In the genomic region with DNA sequence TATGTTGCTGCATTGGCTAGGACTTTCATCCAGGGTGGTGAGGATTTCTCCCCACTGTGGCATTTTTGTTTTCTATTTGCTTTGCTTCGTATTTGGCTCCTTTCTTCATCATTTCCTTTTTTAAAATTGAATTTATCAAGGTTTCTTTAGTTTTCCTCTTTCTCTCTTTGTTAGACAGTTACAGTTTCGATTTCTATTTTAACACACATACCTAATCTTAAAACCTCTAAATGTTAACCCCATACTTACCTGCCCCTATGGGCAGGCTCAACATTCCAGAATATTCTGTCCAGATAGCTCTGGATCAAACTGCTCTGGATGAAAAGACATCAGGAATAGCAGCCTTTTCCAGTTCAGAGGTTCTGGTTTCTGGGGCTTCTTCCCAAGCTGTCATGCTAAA, we compare ENCODE assay signal across 14 cellular contexts. TPM values are rescaled to one million over a fixed set of nuclear protein-coding genes. Genes with fewer than 3 reads are reported as not detected.
DNase-seq lines count a peak whose midpoint lies in the region; ATAC-seq and TF ChIP-seq lines count a peak whose summit lies in the region.
"Had no signal": no experiment of that assay in that cellular context is flagged by ENCODE, and none has a peak within 500 bp of the region (broad histone marks: within the 10 kb centered on the region; RNA-seq: fewer than 3 reads in every experiment).

No MANE protein-coding gene starts in this region.

- no peaks in the 10 kb centered on the region for H3K36me3 ChIP-seq in BE2C
- H3K36me3 ChIP-seq: transverse colon had no signal

- H3K36me3 Mint-ChIP-seq in activated CD4-positive, alpha-beta T cell treated with anti-CD3 and anti-CD28 coated beads, Interleukin-2, amount 10 ng/mL, durations not matched to agents 7 days and 5 days (ENCODE audit: low read depth), result peaks cover 7% of the 10 kb centered on the region
- H3K36me3 Mint-ChIP-seq in natural killer cell treated with Interleukin-12 subunit alpha and Interleukin-12 subunit beta and Interleukin-15 and Interleukin-18, amount 100 ng/mL, for 72 hours, result no peaks in the 10 kb centered on the region

- peaks cover 3% of the 10 kb centered on the region for H3K27me3 Mint-ChIP-seq in activated CD4-positive, alpha-beta T cell treated with anti-CD3 and anti-CD28 coated beads, Interleukin-2, amount 10 ng/mL, durations not matched to agents 7 days and 5 days
- peaks cover 9 to 24% of the 10 kb centered on the region in 2 donors for H3K27me3 Mint-ChIP-seq in natural killer cell treated with Interleukin-12 subunit alpha and Interleukin-12 subunit beta and Interleukin-15 and Interleukin-18, amount 100 ng/mL, for 72 hours

- POLR2A ChIA-PET in activated CD4-positive, alpha-beta T cell treated with anti-CD3 and anti-CD28 coated beads, Interleukin-2, amount 10 ng/mL, durations not matched to agents 7 days and 5 days (lab: Charles Lee), result no interaction called here

- no peak overlapping the region for H3K4me3 ChIP-seq in BE2C (ENCODE audit: low read depth, low read length)
- H3K4me3 ChIP-seq: transverse colon had no signal

- ATAC-seq in GM21526 (IDR thresholded peaks at IDR 0.05; ENCODE audit: low FRiP score, unreplicated experiment), result peak; percentile 77
- no peak for ATAC-seq in natural killer cell treated with Interleukin-12 subunit alpha and Interleukin-12 subunit beta and Interleukin-15 and Interleukin-18, amount 100 ng/mL, for 72 hours
- no peak for ATAC-seq in GM21360 (IDR thresholded peaks at IDR 0.05; ENCODE audit: unreplicated experiment)

- H3K4me1 Mint-ChIP-seq in activated CD4-positive, alpha-beta T cell treated with anti-CD3 and anti-CD28 coated beads, Interleukin-2, amount 10 ng/mL, durations not matched to agents 7 days and 5 days, result peaks cover 35% of the 10 kb centered on the region
- peaks cover 7 to 13% of the 10 kb centered on the region in 2 donors for H3K4me1 Mint-ChIP-seq in natural killer cell treated with Interleukin-12 subunit alpha and Interleukin-12 subunit beta and Interleukin-15 and Interleukin-18, amount 100 ng/mL, for 72 hours (ENCODE audit: low read depth in 2 of 2)

- no peaks in the 10 kb centered on the region for H3K9me3 ChIP-seq in BE2C
- H3K9me3 ChIP-seq: transverse colon had no signal

- CTCF ChIA-PET in activated CD4-positive, alpha-beta T cell treated with anti-CD3 and anti-CD28 coated beads, Interleukin-2, amount 10 ng/mL, durations not matched to agents 7 days and 5 days (lab: Charles Lee), result no interaction called here

- no peak for DNase-seq in activated CD4-positive, alpha-beta T cell treated with anti-CD3 and anti-CD28 coated beads, Interleukin-2, amount 10 ng/mL, durations not matched to agents 7 days and 5 days
- no peak for DNase-seq in activated CD4-positive, alpha-beta T cell treated with anti-CD3 and anti-CD28 coated beads for 4 hours
- DNase-seq in OCI-M1 (lab: John Stamatoyannopoulos, UW), result peak; percentile 18
- no peak for DNase-seq in natural killer cell treated with Interleukin-12 subunit alpha and Interleukin-12 subunit beta and Interleukin-15 and Interleukin-18, amount 100 ng/mL, for 72 hours (ENCODE audit: low spot score)
- no peak for DNase-seq in BE2C
- no peak for DNase-seq in stimulated activated CD4-positive, alpha-beta T cell treated with anti-CD3 and anti-CD28 coated beads, Interleukin-2, amount 100 ng/mL, for 48 hours
- DNase-seq: DMS153, NCI-H1436 treated with DMSO at 0.1 percent for 48 hours, transverse colon had no signal

- no peaks in the 10 kb centered on the region for H3K4me1 ChIP-seq in BE2C
- H3K4me1 ChIP-seq: transverse colon had no signal

- H3K27ac Mint-ChIP-seq in activated CD4-positive, alpha-beta T cell treated with anti-CD3 and anti-CD28 coated beads, Interleukin-2, amount 10 ng/mL, durations not matched to agents 7 days and 5 days, result peak overlapping the region; percentile 95
- peak overlapping the region; percentile 16 to 17 for H3K27ac Mint-ChIP-seq in natural killer cell treated with Interleukin-12 subunit alpha and Interleukin-12 subunit beta and Interleukin-15 and Interleukin-18, amount 100 ng/mL, for 72 hours

- no peaks in the 10 kb centered on the region for H3K27me3 ChIP-seq in BE2C

- H3K9me3 Mint-ChIP-seq in activated CD4-positive, alpha-beta T cell treated with anti-CD3 and anti-CD28 coated beads, Interleukin-2, amount 10 ng/mL, durations not matched to agents 7 days and 5 days, result peaks cover 9% of the 10 kb centered on the region
- no peaks in the 10 kb centered on the region for H3K9me3 Mint-ChIP-seq in natural killer cell treated with Interleukin-12 subunit alpha and Interleukin-12 subunit beta and Interleukin-15 and Interleukin-18, amount 100 ng/mL, for 72 hours

- peak overlapping the region; percentile 65 for H3K4me3 Mint-ChIP-seq in activated CD4-positive, alpha-beta T cell treated with anti-CD3 and anti-CD28 coated beads, Interleukin-2, amount 10 ng/mL, durations not matched to agents 7 days and 5 days
- peak overlapping the region; percentile 58 for H3K4me3 Mint-ChIP-seq in natural killer cell treated with Interleukin-12 subunit alpha and Interleukin-12 subunit beta and Interleukin-15 and Interleukin-18, amount 100 ng/mL, for 72 hours

- TF ChIP-seq CTCF in BE2C (IDR thresholded peaks at IDR 0.05; ENCODE audit: low read depth, low read length), result no peak

RNA-seq across cellular contexts. Expression of gene DIPK1C, which starts 49.2 kb away (rescaled TPM):
- not detected for total RNA-seq in activated CD4-positive, alpha-beta T cell treated with anti-CD3 and anti-CD28 coated beads, Interleukin-2, amount 10 ng/mL, durations not matched to agents 7 days and 5 days
- not detected for total RNA-seq in natural killer cell treated with Interleukin-12 subunit alpha and Interleukin-12 subunit beta and Interleukin-15 and Interleukin-18, amount 100 ng/mL, for 72 hours
- polyA plus RNA-seq in BE2C (2012; ENCODE audit: insufficient read depth, insufficient read length, low read depth), result not detected
- total RNA-seq: A673; activated CD8-positive, alpha-beta memory T cell treated with anti-CD3 and anti-CD28 coated beads for 36 hours had no signal
- polyA plus RNA-seq: neural cell had no signal
